ENCODE assay signal across 1 cellular context in genomic region chr7:2115739-2116065, GRCh38.
TF ChIP-seq lines count a peak whose summit lies in the region.

No MANE protein-coding gene starts in this region.

TF ChIP-seq in K562, 482 proteins besides CTCF, POLR2A, EP300 and RAD21 (continued from another document):
- TF ChIP-seq NR2C2 (CRISPR knock-in tag; IDR thresholded peaks at IDR 0.05) (no peak), NR2C2 (tag; IDR thresholded peaks at IDR 0.05) (no peak), TAF1 (IDR thresholded peaks at IDR 0.05; ENCODE audit: control insufficient read depth, extremely low read depth, insufficient read depth, low read length, severe bottlenecking) (no peak), ZNF3 (CRISPR knock-in tag; IDR thresholded peaks at IDR 0.05) (no peak), ZNF232 (CRISPR knock-in tag; IDR thresholded peaks at IDR 0.05) (no peak)
